ENCODE assay signal across 1 cellular context in genomic region chr1:9776685-9777084, GRCh38.
TF ChIP-seq lines count a peak whose summit lies in the region.

No MANE protein-coding gene starts in this region.

TF ChIP-seq in K562, 482 proteins besides CTCF, POLR2A, EP300 and RAD21 (continued from another document):
- TF ChIP-seq JUN (IDR thresholded peaks at IDR 0.05; ENCODE audit: borderline replicate concordance, low read depth, low read length) (no peak), JUN (CRISPR knock-in tag; IDR thresholded peaks at IDR 0.05; ENCODE audit: borderline replicate concordance) (no peak), HDAC1 (IDR thresholded peaks at IDR 0.05) (0 out of 4 replicates have a peak, but pooled peaks of 1 of the 2 experiments have one; percentile 24), ZNF253 (CRISPR knock-in tag; conservative IDR thresholded peaks at IDR 0.05) (no peak), HDAC2 (IDR thresholded peaks at IDR 0.05) (peak; percentile 41; the same call in 1 of the 2 replicates), CHD1 (IDR thresholded peaks at IDR 0.05; ENCODE audit: low read length) (no peak), MTA1 (IDR thresholded peaks at IDR 0.05; ENCODE audit: borderline replicate concordance) (peak; percentile 79), DACH1 (IDR thresholded peaks at IDR 0.05; ENCODE audit: partially characterized antibody) (peak; percentile 100), CEBPB (tag; IDR thresholded peaks at IDR 0.05) (no peak), LCOR (CRISPR knock-in tag; IDR thresholded peaks at IDR 0.05) (0 out of 2 replicates have a peak, but pooled peaks have one; percentile 16)
- TF ChIP-seq, protein P1, sequence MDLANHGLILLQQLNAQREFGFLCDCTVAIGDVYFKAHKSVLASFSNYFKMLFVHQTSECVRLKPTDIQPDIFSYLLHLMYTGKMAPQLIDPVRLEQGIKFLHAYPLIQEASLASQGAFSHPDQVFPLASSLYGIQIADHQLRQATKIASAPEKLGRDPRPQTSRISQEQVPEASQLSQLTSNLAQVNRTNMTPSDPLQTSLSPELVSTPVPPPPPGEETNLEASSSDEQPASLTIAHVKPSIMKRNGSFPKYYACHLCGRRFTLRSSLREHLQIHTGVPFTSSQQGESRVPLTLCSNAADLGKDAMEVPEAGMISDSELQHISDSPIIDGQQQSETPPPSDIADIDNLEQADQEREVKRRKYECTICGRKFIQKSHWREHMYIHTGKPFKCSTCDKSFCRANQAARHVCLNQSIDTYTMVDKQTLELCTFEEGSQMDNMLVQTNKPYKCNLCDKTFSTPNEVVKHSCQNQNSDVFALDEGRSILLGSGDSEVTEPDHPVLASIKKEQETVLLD (IDR thresholded peaks at IDR 0.05): peak; percentile 88
- TF ChIP-seq, protein P2, sequence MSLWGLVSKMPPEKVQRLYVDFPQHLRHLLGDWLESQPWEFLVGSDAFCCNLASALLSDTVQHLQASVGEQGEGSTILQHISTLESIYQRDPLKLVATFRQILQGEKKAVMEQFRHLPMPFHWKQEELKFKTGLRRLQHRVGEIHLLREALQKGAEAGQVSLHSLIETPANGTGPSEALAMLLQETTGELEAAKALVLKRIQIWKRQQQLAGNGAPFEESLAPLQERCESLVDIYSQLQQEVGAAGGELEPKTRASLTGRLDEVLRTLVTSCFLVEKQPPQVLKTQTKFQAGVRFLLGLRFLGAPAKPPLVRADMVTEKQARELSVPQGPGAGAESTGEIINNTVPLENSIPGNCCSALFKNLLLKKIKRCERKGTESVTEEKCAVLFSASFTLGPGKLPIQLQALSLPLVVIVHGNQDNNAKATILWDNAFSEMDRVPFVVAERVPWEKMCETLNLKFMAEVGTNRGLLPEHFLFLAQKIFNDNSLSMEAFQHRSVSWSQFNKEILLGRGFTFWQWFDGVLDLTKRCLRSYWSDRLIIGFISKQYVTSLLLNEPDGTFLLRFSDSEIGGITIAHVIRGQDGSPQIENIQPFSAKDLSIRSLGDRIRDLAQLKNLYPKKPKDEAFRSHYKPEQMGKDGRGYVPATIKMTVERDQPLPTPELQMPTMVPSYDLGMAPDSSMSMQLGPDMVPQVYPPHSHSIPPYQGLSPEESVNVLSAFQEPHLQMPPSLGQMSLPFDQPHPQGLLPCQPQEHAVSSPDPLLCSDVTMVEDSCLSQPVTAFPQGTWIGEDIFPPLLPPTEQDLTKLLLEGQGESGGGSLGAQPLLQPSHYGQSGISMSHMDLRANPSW (CRISPR knock-in tag; IDR thresholded peaks at IDR 0.05): no peak
